19 cellular contexts compared by ENCODE assay signal in the genomic region with DNA sequence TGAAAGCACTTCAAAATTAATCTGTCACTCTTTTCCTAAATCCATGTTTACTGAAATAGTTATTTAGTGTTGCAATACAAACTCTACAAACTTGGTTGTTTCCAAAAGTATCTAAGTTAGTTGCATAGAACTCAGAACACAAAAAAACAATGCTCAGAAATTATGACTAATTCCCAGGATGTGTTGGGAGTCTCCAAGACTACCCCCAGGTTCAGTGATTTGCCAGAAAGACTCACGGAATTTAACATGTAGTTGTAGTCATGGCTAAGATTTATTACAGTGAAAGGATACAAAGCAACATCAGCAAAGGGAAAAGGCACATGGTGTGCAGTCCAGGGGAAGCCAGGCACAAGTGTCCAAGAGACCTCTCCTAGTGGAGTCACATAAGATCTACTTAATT. TPM values are rescaled to one million over a fixed set of nuclear protein-coding genes. Genes with fewer than 3 reads are reported as not detected.
DNase-seq lines count a peak whose midpoint lies in the region; ATAC-seq and TF ChIP-seq lines count a peak whose summit lies in the region.
"Had no signal": no experiment of that assay in that cellular context is flagged by ENCODE, and none has a peak within 500 bp of the region (broad histone marks: within the 10 kb centered on the region; RNA-seq: fewer than 3 reads in every experiment).

No MANE protein-coding gene starts in this region.

- no peak overlapping the region for H2AK5ac ChIP-seq in mesendoderm (ENCODE audit: low read length)

- TF ChIP-seq CTCF in fibroblast of mammary gland (conservative IDR thresholded peaks at IDR 0.05; ENCODE audit: control insufficient read depth, insufficient read depth, low read depth, low read length) (no peak), neural progenitor cell (IDR thresholded peaks at IDR 0.05) (no peak), MCF 10A (IDR thresholded peaks at IDR 0.05; ENCODE audit: unreplicated experiment) (no peak)

- H3K4me3 ChIP-seq in fibroblast of mammary gland (ENCODE audit: control insufficient read depth, low read depth, low read length) (no peak overlapping the region), neural progenitor cell (no peak overlapping the region), mesendoderm (ENCODE audit: low read length) (no peak overlapping the region)
- H3K4me3 ChIP-seq: BLaER1 treated with 17β-estradiol and CSF1 and Interleukin-3, amounts not matched to agents 10 nM and 100 nM; PC-9; SJCRH30 had no signal

- BruUV-seq in MCF 10A (replicated peaks; lab: Mats Ljungman, UMichigan) = no TSS peak

- H3K79me1 ChIP-seq in mesendoderm (ENCODE audit: low read length) = no peaks in the 10 kb centered on the region

- POLR2A ChIA-PET in MCF 10A (lab: Yijun Ruan, JAX) = no interaction called here

- peaks cover 3% of the 10 kb centered on the region for H3F3A ChIP-seq in neural progenitor cell (ENCODE audit: low read depth)

- H3K36me3 ChIP-seq in neural progenitor cell (no peaks in the 10 kb centered on the region), mesendoderm (ENCODE audit: control insufficient read depth, insufficient read depth, low read length) (no peaks in the 10 kb centered on the region)

- H3K4me2 ChIP-seq in neural progenitor cell (no peak overlapping the region), mesendoderm (ENCODE audit: low read length) (no peak overlapping the region)
- H3K4me2 ChIP-seq: BLaER1 treated with 17β-estradiol and CSF1 and Interleukin-3, amounts not matched to agents 10 nM and 100 nM; PC-9 had no signal

- H3K79me2 ChIP-seq in neural progenitor cell (ENCODE audit: low read depth) = no peaks in the 10 kb centered on the region
- H3K79me2 ChIP-seq in mesendoderm (ENCODE audit: control insufficient read depth, insufficient read depth, low read length) = no peaks in the 10 kb centered on the region

- CTCF ChIA-PET in MCF 10A (lab: Yijun Ruan, JAX) = no interaction called here

- no peak overlapping the region for H3K18ac ChIP-seq in mesendoderm (ENCODE audit: low read length)

- intact Hi-C loops in left cardiac atrium (cut with DNase I) (no loop called here), MCF 10A (cut with micrococcal nuclease) (no loop called here)

- no peak overlapping the region for H2BK5ac ChIP-seq in mesendoderm (ENCODE audit: low read length)

- H3K9ac ChIP-seq in neural progenitor cell = no peak overlapping the region
- no peak overlapping the region for H3K9ac ChIP-seq in mesendoderm (ENCODE audit: low read length)
- H3K9ac ChIP-seq: BLaER1 treated with 17β-estradiol and CSF1 and Interleukin-3, amounts not matched to agents 10 nM and 100 nM had no signal

- H3K4me1 Mint-ChIP-seq in neural progenitor cell (no peaks in the 10 kb centered on the region), MCF 10A (ENCODE audit: insufficient read depth, unreplicated experiment) (no peaks in the 10 kb centered on the region)

- H2AFZ ChIP-seq in neural progenitor cell (replicated peaks) = no peak overlapping the region
- H2AFZ ChIP-seq: PC-9 had no signal

- H3K4me1 ChIP-seq in neural progenitor cell (no peaks in the 10 kb centered on the region), mesendoderm (ENCODE audit: control insufficient read depth, low read depth, low read length) (no peaks in the 10 kb centered on the region)
- H3K4me1 ChIP-seq: BLaER1 treated with 17β-estradiol and CSF1 and Interleukin-3, amounts not matched to agents 10 nM and 100 nM; SJCRH30 had no signal

- H3K9me3 ChIP-seq in neural progenitor cell (ENCODE audit: low read depth) = no peaks in the 10 kb centered on the region
- H3K9me3 ChIP-seq: BLaER1 treated with 17β-estradiol and CSF1 and Interleukin-3, amounts not matched to agents 10 nM and 100 nM; SJCRH30 had no signal

- no CpG with 5 or more reads among the region's 1 CpG for WGBS in mesendoderm (ENCODE audit: extremely low coverage, insufficient coverage, low lambda C conversion rate)

- H3K9me3 Mint-ChIP-seq in neural progenitor cell = no peaks in the 10 kb centered on the region
- no peaks in the 10 kb centered on the region for H3K9me3 Mint-ChIP-seq in MCF 10A (ENCODE audit: unreplicated experiment)
- H3K9me3 Mint-ChIP-seq: CD8-positive, alpha-beta T cell had no signal

- no peaks in the 10 kb centered on the region for H3K27me3 ChIP-seq in neural progenitor cell
- no peaks in the 10 kb centered on the region for H3K27me3 ChIP-seq in mesendoderm (ENCODE audit: insufficient read depth, low read length, poor library complexity)
- H3K27me3 ChIP-seq: BLaER1 treated with 17β-estradiol and CSF1 and Interleukin-3, amounts not matched to agents 10 nM and 100 nM; SJCRH30 had no signal

- H3K27me3 Mint-ChIP-seq in neural progenitor cell (ENCODE audit: insufficient read depth, low read depth) (no peaks in the 10 kb centered on the region), MCF 10A (ENCODE audit: insufficient read depth, unreplicated experiment) (no peaks in the 10 kb centered on the region)

- no peak overlapping the region for H3K4me3 Mint-ChIP-seq in neural progenitor cell
- H3K4me3 Mint-ChIP-seq in MCF 10A (ENCODE audit: unreplicated experiment) = no peak overlapping the region
- H3K4me3 Mint-ChIP-seq: CD8-positive, alpha-beta T cell had no signal

- H4K20me1 ChIP-seq in neural progenitor cell (ENCODE audit: low read depth) = no peaks in the 10 kb centered on the region
- H4K20me1 ChIP-seq: BLaER1 treated with 17β-estradiol and CSF1 and Interleukin-3, amounts not matched to agents 10 nM and 100 nM had no signal

- H2BK120ac ChIP-seq in mesendoderm (ENCODE audit: low read depth, low read length) = no peak overlapping the region

- H3K23ac ChIP-seq in mesendoderm (ENCODE audit: low read length) = no peak overlapping the region

- H3K36me3 Mint-ChIP-seq in neural progenitor cell (peaks cover 6% of the 10 kb centered on the region), MCF 10A (ENCODE audit: insufficient read depth, unreplicated experiment) (peaks cover 52% of the 10 kb centered on the region)

- no peak overlapping the region for H3K4ac ChIP-seq in mesendoderm (ENCODE audit: low read depth, low read length)

- H4K8ac ChIP-seq in mesendoderm (ENCODE audit: low read depth, low read length) = no peak overlapping the region

- DNase-seq in EH (ENCODE audit: low read depth) = peak; percentile 37
- peak; percentile 13 for DNase-seq in LHCN-M2 (ENCODE audit: low read depth)
- peak; percentile 45 for DNase-seq in fibroblast of mammary gland (ENCODE audit: low read depth)
- no peak for DNase-seq in neural progenitor cell (ENCODE audit: low spot score)
- DNase-seq in left cardiac atrium = no peak
- no peak for DNase-seq in MCF 10A (ENCODE audit: unreplicated experiment)
- DNase-seq in mesendoderm = no peak
- DNase-seq: Calu3; CD8-positive, alpha-beta T cell; DMS53; KG1; NCI-H1048; NCI-H1436; NCI-H2029; NCI-H345; NCI-H524 treated with DMSO at 0.1 percent for 48 hours; PC-9; SJCRH30 had no signal

- H3K56ac ChIP-seq in mesendoderm (ENCODE audit: low read length) = no peak overlapping the region

- H3K27ac ChIP-seq in neural progenitor cell = no peak overlapping the region
- no peak overlapping the region for H3K27ac ChIP-seq in mesendoderm (ENCODE audit: low read depth, low read length)
- H3K27ac ChIP-seq: BLaER1 treated with 17β-estradiol and CSF1 and Interleukin-3, amounts not matched to agents 10 nM and 100 nM; PC-9; SJCRH30 had no signal

- H3K27ac Mint-ChIP-seq in neural progenitor cell (peak overlapping the region; percentile 75), MCF 10A (ENCODE audit: low read depth, unreplicated experiment) (no peak overlapping the region)
- H3K27ac Mint-ChIP-seq: CD8-positive, alpha-beta T cell had no signal

- no peak overlapping the region for H2BK15ac ChIP-seq in mesendoderm (replicated peaks; ENCODE audit: low read depth)

- no peak for ATAC-seq in left cardiac atrium
- ATAC-seq: CD8-positive, alpha-beta T cell had no signal

- H4K5ac ChIP-seq in mesendoderm (ENCODE audit: low read length) = no peak overlapping the region

RNA-seq across cellular contexts. Expression of gene CYP20A1, which starts 43.5 kb away (rescaled TPM):
- total RNA-seq in LHCN-M2 (2014; rRNA removed) = 24.8 and 26.1 TPM in 2 replicates
- polyA plus RNA-seq in LHCN-M2 (2012) = 9.3 TPM
- total RNA-seq in neural progenitor cell (ENCODE audit: low replicate concordance) = 15.1 and 17.8 TPM in 2 replicates
- total RNA-seq in left cardiac atrium = 10 to 100 TPM; 12.7 to 16.2 TPM
- 14.5 and 15.9 TPM in 2 replicates for total RNA-seq in MCF 10A (2022)
- 10.8 TPM for polyA plus RNA-seq in mesendoderm (2013, experiment 1 of 2)
- 11.0 TPM for polyA plus RNA-seq in mesendoderm (2013, experiment 2 of 2)

Comparison
In these comparisons a context has a peak if more than half of its experiments do, and no peak if none do; other contexts are left out.
1. DNase-seq: peak in EH (single experiment), LHCN-M2 (single experiment) and fibroblast of mammary gland (single experiment); none in neural progenitor cell (single experiment), left cardiac atrium (single experiment), MCF 10A (single experiment) and mesendoderm (single experiment).